Comparison of ENCODE assay signal across 9 cellular contexts in the genomic region with DNA sequence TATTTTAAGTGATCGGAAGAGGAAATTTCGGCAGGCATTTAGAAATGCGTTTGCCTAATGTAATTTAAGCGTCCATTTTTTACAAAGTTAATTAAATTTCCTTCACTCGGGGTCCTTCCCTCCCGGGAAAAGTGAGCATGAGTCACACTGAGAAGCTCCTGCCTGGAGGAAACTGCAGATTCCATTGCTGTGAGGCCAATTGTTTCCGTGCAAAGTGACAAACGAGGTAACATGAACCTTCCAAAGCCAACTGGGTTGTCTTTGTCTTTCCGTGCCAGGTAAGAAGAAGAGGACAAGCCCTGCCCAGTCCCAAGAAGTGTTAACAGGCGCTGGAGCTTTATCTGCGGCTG.
DNase-seq lines count a peak whose midpoint lies in the region; ATAC-seq and TF ChIP-seq lines count a peak whose summit lies in the region.
"Had no signal": no experiment of that assay in that cellular context is flagged by ENCODE, and none has a peak within 500 bp of the region (broad histone marks: within the 10 kb centered on the region; RNA-seq: fewer than 3 reads in every experiment).

No MANE protein-coding gene starts in this region.

- peaks cover 4% of the 10 kb centered on the region for H3K4me1 Mint-ChIP-seq in memory B cell
- peaks cover 0 to 5% of the 10 kb centered on the region in 2 donors for H3K4me1 Mint-ChIP-seq in natural killer cell treated with Interleukin-12 subunit alpha and Interleukin-12 subunit beta and Interleukin-15 and Interleukin-18, amount 100 ng/mL, for 72 hours (ENCODE audit: low read depth in 2 of 2)
- H3K4me1 Mint-ChIP-seq: CD4-positive, CD25-positive, alpha-beta regulatory T cell had no signal

- H3K36me3 Mint-ChIP-seq in memory B cell, result no peaks in the 10 kb centered on the region
- H3K36me3 Mint-ChIP-seq in natural killer cell treated with Interleukin-12 subunit alpha and Interleukin-12 subunit beta and Interleukin-15 and Interleukin-18, amount 100 ng/mL, for 72 hours, result peaks cover 5% of the 10 kb centered on the region
- H3K36me3 Mint-ChIP-seq: CD4-positive, CD25-positive, alpha-beta regulatory T cell had no signal

- peak overlapping the region in 27 of 59 donors; percentile 8 to 75 (median 55) for H3K27ac ChIP-seq in dorsolateral prefrontal cortex
- no peak overlapping the region for H3K27ac ChIP-seq in upper lobe of right lung

- H3K4me1 ChIP-seq in upper lobe of right lung, result peaks cover 9% of the 10 kb centered on the region

- intact Hi-C loops in dorsolateral prefrontal cortex (cut with DNase I) (no loop called here), upper lobe of right lung (cut with DNase I) (no loop called here)

- H3K36me3 ChIP-seq in upper lobe of right lung, result no peaks in the 10 kb centered on the region

- H3K27me3 ChIP-seq in dorsolateral prefrontal cortex (peaks cover 0 to 33% (median 0%) of the 10 kb centered on the region in 45 donors), upper lobe of right lung (peaks cover 36% of the 10 kb centered on the region)

- peaks cover 2% of the 10 kb centered on the region for H3K9me3 Mint-ChIP-seq in memory B cell
- H3K9me3 Mint-ChIP-seq in natural killer cell treated with Interleukin-12 subunit alpha and Interleukin-12 subunit beta and Interleukin-15 and Interleukin-18, amount 100 ng/mL, for 72 hours, result no peaks in the 10 kb centered on the region

- H3K27me3 Mint-ChIP-seq in memory B cell, result peaks cover 30% of the 10 kb centered on the region
- H3K27me3 Mint-ChIP-seq in natural killer cell treated with Interleukin-12 subunit alpha and Interleukin-12 subunit beta and Interleukin-15 and Interleukin-18, amount 100 ng/mL, for 72 hours, result peaks cover 51 to 78% of the 10 kb centered on the region in 2 donors

- H3K27ac Mint-ChIP-seq in memory B cell, result no peak overlapping the region
- no peak overlapping the region for H3K27ac Mint-ChIP-seq in natural killer cell treated with Interleukin-12 subunit alpha and Interleukin-12 subunit beta and Interleukin-15 and Interleukin-18, amount 100 ng/mL, for 72 hours
- H3K27ac Mint-ChIP-seq: CD4-positive, CD25-positive, alpha-beta regulatory T cell had no signal

- H3K9me3 ChIP-seq in upper lobe of right lung, result no peaks in the 10 kb centered on the region

- DNase-seq in NCI-H2227 treated with DMSO at 0.1 percent for 48 hours (lab: John Stamatoyannopoulos, UW), result peak; percentile 44
- no peak for DNase-seq in NCI-H2227 (lab: John Stamatoyannopoulos, UW; ENCODE audit: unreplicated experiment)
- DNase-seq in dorsolateral prefrontal cortex, result no peak
- DNase-seq in memory B cell (ENCODE audit: low spot score in 2 of 2), result no peak
- DNase-seq in upper lobe of right lung, result no peak
- DNase-seq in natural killer cell treated with Interleukin-12 subunit alpha and Interleukin-12 subunit beta and Interleukin-15 and Interleukin-18, amount 100 ng/mL, for 72 hours (ENCODE audit: low spot score), result no peak
- DNase-seq in CD1c-positive myeloid dendritic cell (ENCODE audit: extremely low spot score), result no peak
- no peak for DNase-seq in activated CD4-positive, alpha-beta T cell treated with anti-CD3 and anti-CD28 coated beads, Interleukin-2, amount 50 U/mL, for 4 hours
- DNase-seq: CD4-positive, CD25-positive, alpha-beta regulatory T cell had no signal

- no peak for TF ChIP-seq CTCF in dorsolateral prefrontal cortex (IDR thresholded peaks at IDR 0.05 in 54 of 56, conservative IDR thresholded peaks at IDR 0.05 in 2 of 56; ENCODE audit: low read depth in 1 of 56, partially characterized antibody in 56 of 56)
- no peak for TF ChIP-seq CTCF in upper lobe of right lung (IDR thresholded peaks at IDR 0.05)

- ATAC-seq in memory B cell (ENCODE audit: low read depth) (no peak), upper lobe of right lung (no peak)
- no peak for ATAC-seq in natural killer cell treated with Interleukin-12 subunit alpha and Interleukin-12 subunit beta and Interleukin-15 and Interleukin-18, amount 100 ng/mL, for 72 hours

- H3K4me3 Mint-ChIP-seq in memory B cell, result peak overlapping the region; percentile 30
- H3K4me3 Mint-ChIP-seq in natural killer cell treated with Interleukin-12 subunit alpha and Interleukin-12 subunit beta and Interleukin-15 and Interleukin-18, amount 100 ng/mL, for 72 hours, result no peak overlapping the region
- H3K4me3 Mint-ChIP-seq: CD4-positive, CD25-positive, alpha-beta regulatory T cell had no signal

- H3K4me3 ChIP-seq in dorsolateral prefrontal cortex (peak overlapping the region; percentile 21 to 79 (median 60)), upper lobe of right lung (peak overlapping the region; percentile 42)
